In genomic region chr11:107564877-107565218, GRCh38 we compare ENCODE assay signal across 8 cellular contexts. TPM values are rescaled to one million over a fixed set of nuclear protein-coding genes. Genes with fewer than 3 reads are reported as not detected.
DNase-seq lines count a peak whose midpoint lies in the region; ATAC-seq and TF ChIP-seq lines count a peak whose summit lies in the region.

No MANE protein-coding gene starts in this region.

- peak overlapping the region; percentile 24 to 87 (median 76) for H3K27ac ChIP-seq in tibial nerve

- 12 to 15% methylated on average over 6 of the region's 6 CpGs for WGBS in tibial nerve, 2 donors

- H3K9me3 ChIP-seq in adipocyte (ENCODE audit: control insufficient read depth, low read length) (no peaks in the 10 kb centered on the region), tibial nerve (no peaks in the 10 kb centered on the region)

- H3K36me3 ChIP-seq in adipocyte (ENCODE audit: control insufficient read depth, insufficient read depth, low read length, severe bottlenecking) (no peaks in the 10 kb centered on the region), tibial nerve (peaks cover 0 to 2% (median 0%) of the 10 kb centered on the region in 3 donors)

- no peak for TF ChIP-seq EP300 in tibial nerve (IDR thresholded peaks at IDR 0.05)

- peak overlapping the region; percentile 98 for H3K4me3 ChIP-seq in adipocyte (ENCODE audit: low read length)
- H3K4me3 ChIP-seq in tibial nerve = peak overlapping the region; percentile 60 to 91 (median 82)

- H3K27me3 ChIP-seq in adipocyte (replicated peaks; ENCODE audit: control insufficient read depth, insufficient read depth, low read length) (no peaks in the 10 kb centered on the region), tibial nerve (no peaks in the 10 kb centered on the region)

- no peak for TF ChIP-seq POLR2A in tibial nerve (IDR thresholded peaks at IDR 0.05)

- ATAC-seq in HG03135 (IDR thresholded peaks at IDR 0.05; ENCODE audit: unreplicated experiment) (peak; percentile 0), left colon (peak; percentile 58)

- no peak for TF ChIP-seq CTCF in tibial nerve (IDR thresholded peaks at IDR 0.05)

- peak overlapping the region; percentile 93 for H3K9ac ChIP-seq in adipocyte (ENCODE audit: low read length)

- DNase-seq in NCI-H748 (lab: John Stamatoyannopoulos, UW; ENCODE audit: unreplicated experiment) (peak; percentile 53), NCI-H748 treated with DMSO at 0.1 percent for 48 hours (lab: John Stamatoyannopoulos, UW) (no peak), adipocyte (ENCODE audit: low read depth) (no peak), left colon (no peak), tibial nerve (ENCODE audit: low spot score in 2 of 2) (no peak), COLO668 (lab: John Stamatoyannopoulos, UW; ENCODE audit: unreplicated experiment) (no peak), NCI-H1436 treated with DMSO at 0.1 percent for 48 hours (lab: John Stamatoyannopoulos, UW) (no peak)

- intact Hi-C loops in left colon (cut with DNase I, micrococcal nuclease) = no loop called here

- peaks cover 41% of the 10 kb centered on the region for H3K4me1 ChIP-seq in adipocyte (ENCODE audit: control insufficient read depth, insufficient read depth, low read length)
- peaks cover 0 to 35% (median 16%) of the 10 kb centered on the region in 4 donors for H3K4me1 ChIP-seq in tibial nerve

RNA-seq across cellular contexts. Expression of gene ALKBH8, which starts 0.7 kb away (rescaled TPM):
- 1 to 10 TPM; 4.7 to 5.3 TPM for total RNA-seq in left colon
- total RNA-seq in tibial nerve = 1 to 10 TPM; 3.6 to 6.3 (median 5.5) TPM

RNA-seq across cellular contexts. Expression of gene ELMOD1, which starts 26.1 kb away (rescaled TPM):
- total RNA-seq in left colon = under 1 TPM in 1 of 2 donors, not detected in 1; 0.22 TPM
- total RNA-seq in tibial nerve = 1 to 10 TPM in 2 of 4 donors, under 1 TPM in 2; 0.30 to 1.2 (median 0.85) TPM
